8 cellular contexts compared by ENCODE assay signal in genomic region chr1:154609398-154610380, GRCh38. TPM values are rescaled to one million over a fixed set of nuclear protein-coding genes. Genes with fewer than 3 reads are reported as not detected.
DNase-seq lines count a peak whose midpoint lies in the region; ATAC-seq and TF ChIP-seq lines count a peak whose summit lies in the region.

No MANE protein-coding gene starts in this region.

- H3K4me3 Mint-ChIP-seq in central memory CD8-positive, alpha-beta T cell = peak overlapping the region; percentile 86

- peaks cover 0 to 6% of the 10 kb centered on the region in 2 experiments for H3K4me1 ChIP-seq in trophoblast cell (ENCODE audit: control insufficient read depth in 1 of 2, insufficient read depth in 2 of 2, low read length in 2 of 2)

- peak; percentile 57 for ATAC-seq in central memory CD8-positive, alpha-beta T cell (replicated peaks; ENCODE audit: extremely low read depth, poor library complexity, severe bottlenecking)

- no peak overlapping the region for H3K18ac ChIP-seq in trophoblast cell (ENCODE audit: low read length)

- no peak overlapping the region for H4K12ac ChIP-seq in trophoblast cell (ENCODE audit: low read depth, low read length)

- peaks cover 25% of the 10 kb centered on the region for H3K36me3 Mint-ChIP-seq in central memory CD8-positive, alpha-beta T cell (ENCODE audit: insufficient read depth)

- H3K79me1 ChIP-seq in trophoblast cell (ENCODE audit: low read length) = peaks cover 13% of the 10 kb centered on the region

- H3K4me3 ChIP-seq in trophoblast cell (ENCODE audit: low read depth, low read length) = no peak overlapping the region

- no peaks in the 10 kb centered on the region for H3K27me3 Mint-ChIP-seq in central memory CD8-positive, alpha-beta T cell

- no peak overlapping the region for H3K9ac ChIP-seq in trophoblast cell (ENCODE audit: low read length)

- no peaks in the 10 kb centered on the region for H3K27me3 ChIP-seq in trophoblast cell (ENCODE audit: insufficient read depth, low read length)

- peaks cover 13% of the 10 kb centered on the region for H3K79me2 ChIP-seq in trophoblast cell (ENCODE audit: control insufficient read depth, insufficient read depth, low read length, poor library complexity)

- DNase-seq in NCI-H2196 (lab: John Stamatoyannopoulos, UW; ENCODE audit: unreplicated experiment) (peak; percentile 25), NCI-H2196 treated with DMSO at 0.1 percent for 48 hours (lab: John Stamatoyannopoulos, UW; ENCODE audit: unreplicated experiment) (no peak), T-helper 2 cell (peak in 4 of 5 experiments; percentile 28 to 81 (median 46)), trophoblast cell (peak; percentile 31 to 42), HEK293T (ENCODE audit: extremely low spot score) (no peak), SIG-M5 (lab: John Stamatoyannopoulos, UW) (no peak), NCI-H2227 (lab: John Stamatoyannopoulos, UW; ENCODE audit: unreplicated experiment) (no peak)
- DNase-seq in central memory CD8-positive, alpha-beta T cell (ENCODE audit: low spot score in 2 of 2) = peak in 1 of 2 donors; percentile 35

- POLR2A ChIA-PET in HEK293T (lab: Yijun Ruan, JAX) = interaction anchor here (0.8 to 2.9 kb wide), 3 partner anchors 15 to 327 kb away, joined by 3 to 8 read pairs (median 3); partner anchors contain the start of gene PMVK

- peaks cover 0 to 2% of the 10 kb centered on the region in 2 experiments for H3K36me3 ChIP-seq in trophoblast cell (ENCODE audit: control insufficient read depth in 1 of 2, insufficient read depth in 2 of 2, low read length in 2 of 2)

- H2BK12ac ChIP-seq in trophoblast cell (ENCODE audit: low read length) = no peak overlapping the region

- H3K4me2 ChIP-seq in trophoblast cell (ENCODE audit: low read length) = no peak overlapping the region

- whole genome bisulfite sequencing in trophoblast cell (ENCODE audit: extremely low coverage, insufficient coverage, insufficient read length) = no CpG with 5 or more reads among the region's 12 CpGs

- no peak overlapping the region for H4K91ac ChIP-seq in trophoblast cell (ENCODE audit: low read depth, low read length)

- H3K4me1 Mint-ChIP-seq in central memory CD8-positive, alpha-beta T cell = peaks cover 60% of the 10 kb centered on the region

- H3K9me3 Mint-ChIP-seq in central memory CD8-positive, alpha-beta T cell = no peaks in the 10 kb centered on the region

- CTCF ChIA-PET in HEK293T (lab: Yijun Ruan, JAX) = interaction anchor here (0.6 kb wide), 1 partner anchor 105 kb away, joined by 6 read pairs; no protein-coding TSS in a partner anchor

- H3K27ac Mint-ChIP-seq in central memory CD8-positive, alpha-beta T cell (ENCODE audit: low read depth) = peak overlapping the region; percentile 95

- H3K14ac ChIP-seq in trophoblast cell (ENCODE audit: low read length) = no peak overlapping the region

- no peak overlapping the region for H2BK120ac ChIP-seq in trophoblast cell (ENCODE audit: insufficient read depth, low read length, poor library complexity)

- H3K23ac ChIP-seq in trophoblast cell (ENCODE audit: low read length) = no peak overlapping the region

- no peak overlapping the region for H2AFZ ChIP-seq in trophoblast cell (ENCODE audit: insufficient read depth, low read length, poor library complexity)

- no peak overlapping the region for H3K27ac ChIP-seq in trophoblast cell (ENCODE audit: low read depth, low read length)

- no peak overlapping the region for H2AK5ac ChIP-seq in trophoblast cell (ENCODE audit: low read length)

- no peaks in the 10 kb centered on the region for H3K9me3 ChIP-seq in trophoblast cell (ENCODE audit: insufficient read depth, low read depth, low read length)

- H4K8ac ChIP-seq in trophoblast cell (ENCODE audit: low read depth, low read length) = no peak overlapping the region

- H3K4ac ChIP-seq in trophoblast cell (ENCODE audit: low read depth, low read length) = no peak overlapping the region

- no peak overlapping the region for H2BK5ac ChIP-seq in trophoblast cell (ENCODE audit: low read depth, low read length, poor library complexity)

TF ChIP-seq in HEK293T, 16 proteins besides CTCF, POLR2A, EP300 and RAD21:
- TF ChIP-seq SP1 (IDR thresholded peaks at IDR 0.05) = no peak
- no peak for TF ChIP-seq PKNOX1 (IDR thresholded peaks at IDR 0.05)
- TF ChIP-seq SUZ12 (IDR thresholded peaks at IDR 0.05) = no peak
- TF ChIP-seq FOXK2 (IDR thresholded peaks at IDR 0.05) = no peak
- TF ChIP-seq ELF4 (IDR thresholded peaks at IDR 0.05) = no peak
- no peak for TF ChIP-seq HDGF (IDR thresholded peaks at IDR 0.05; ENCODE audit: borderline replicate concordance)
- no peak for TF ChIP-seq LEF1 (IDR thresholded peaks at IDR 0.05; ENCODE audit: borderline replicate concordance)
- no peak for TF ChIP-seq TARDBP (IDR thresholded peaks at IDR 0.05)
- TF ChIP-seq NFRKB (IDR thresholded peaks at IDR 0.05) = no peak
- no peak for TF ChIP-seq FOXM1 (IDR thresholded peaks at IDR 0.05; ENCODE audit: borderline replicate concordance)
- TF ChIP-seq ZNF384 (IDR thresholded peaks at IDR 0.05) = no peak
- no peak for TF ChIP-seq L3MBTL2 (conservative IDR thresholded peaks at IDR 0.05)

RNA-seq across cellular contexts. Expression of gene ADAR, which starts 1.7 kb away (rescaled TPM):
- 68.1 and 71.9 TPM in 2 replicates for polyA plus RNA-seq in trophoblast cell (2013)

RNA-seq across cellular contexts. Expression of gene CHRNB2, which starts 42.1 kb away (rescaled TPM):
- 0.04 and 0.08 TPM in 2 replicates for polyA plus RNA-seq in trophoblast cell (2013)

RNA-seq across cellular contexts. Expression of gene UBE2Q1, which starts 51.2 kb away (rescaled TPM):
- 36.7 and 37.7 TPM in 2 replicates for polyA plus RNA-seq in trophoblast cell (2013)

Comparison
In these comparisons a context has a peak if more than half of its experiments do, and no peak if none do; other contexts are left out.
1. DNase-seq: peak in NCI-H2196 (single experiment), T-helper 2 cell (4 of 5) and trophoblast cell (2 of 2); none in NCI-H2196 treated with DMSO at 0.1 percent for 48 hours (single experiment), HEK293T (single experiment), SIG-M5 (single experiment) and NCI-H2227 (single experiment).